1 cellular context compared by ENCODE assay signal in the genomic region with DNA sequence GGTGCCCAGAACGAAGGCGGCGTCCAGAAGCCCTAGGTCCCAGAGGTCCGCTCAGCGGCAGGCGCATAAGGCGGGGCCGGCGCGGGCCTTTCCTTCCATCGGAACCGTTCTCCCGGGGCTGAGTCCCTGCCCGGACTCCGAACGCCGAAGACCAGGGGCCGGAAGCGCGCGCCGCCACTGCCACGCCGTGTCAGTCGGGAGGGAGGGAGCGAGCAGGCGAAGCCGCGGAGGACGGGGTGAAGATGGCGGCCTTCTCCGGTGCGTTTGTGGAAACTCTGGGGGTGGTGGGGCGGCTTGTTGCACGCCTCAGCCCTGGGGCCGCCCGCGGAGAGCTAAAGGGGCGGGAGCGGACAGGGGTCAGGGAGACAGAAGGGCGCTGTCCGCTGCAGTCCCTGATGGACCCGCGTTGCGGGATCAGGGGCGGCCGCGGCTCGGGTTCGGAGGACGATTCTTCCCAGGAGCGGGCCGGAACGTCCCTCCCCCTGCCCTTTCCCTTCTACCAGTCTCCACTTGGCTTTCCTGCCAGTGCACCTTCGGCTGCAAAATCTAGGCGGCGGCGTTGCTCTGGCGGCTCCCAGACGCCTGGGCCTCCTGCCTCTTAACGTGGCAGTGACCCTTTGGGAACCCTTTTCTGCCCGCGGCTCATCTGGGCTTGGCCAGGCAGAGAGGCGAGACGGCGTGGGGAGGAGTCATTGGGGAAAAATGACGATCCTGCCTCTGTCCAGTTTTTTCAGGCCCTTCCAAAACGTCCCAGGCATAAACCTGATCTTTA.
TF ChIP-seq lines count a peak whose summit lies in the region.

DDX1 (plus strand) TSS at position 177 of the 772 bp plus-strand sequence; CDS start at position 243, 66 bp downstream.

TF ChIP-seq in HepG2, 621 proteins besides CTCF, POLR2A, EP300 and RAD21 (continued from another document and continues in another):
- TF ChIP-seq, protein P1, sequence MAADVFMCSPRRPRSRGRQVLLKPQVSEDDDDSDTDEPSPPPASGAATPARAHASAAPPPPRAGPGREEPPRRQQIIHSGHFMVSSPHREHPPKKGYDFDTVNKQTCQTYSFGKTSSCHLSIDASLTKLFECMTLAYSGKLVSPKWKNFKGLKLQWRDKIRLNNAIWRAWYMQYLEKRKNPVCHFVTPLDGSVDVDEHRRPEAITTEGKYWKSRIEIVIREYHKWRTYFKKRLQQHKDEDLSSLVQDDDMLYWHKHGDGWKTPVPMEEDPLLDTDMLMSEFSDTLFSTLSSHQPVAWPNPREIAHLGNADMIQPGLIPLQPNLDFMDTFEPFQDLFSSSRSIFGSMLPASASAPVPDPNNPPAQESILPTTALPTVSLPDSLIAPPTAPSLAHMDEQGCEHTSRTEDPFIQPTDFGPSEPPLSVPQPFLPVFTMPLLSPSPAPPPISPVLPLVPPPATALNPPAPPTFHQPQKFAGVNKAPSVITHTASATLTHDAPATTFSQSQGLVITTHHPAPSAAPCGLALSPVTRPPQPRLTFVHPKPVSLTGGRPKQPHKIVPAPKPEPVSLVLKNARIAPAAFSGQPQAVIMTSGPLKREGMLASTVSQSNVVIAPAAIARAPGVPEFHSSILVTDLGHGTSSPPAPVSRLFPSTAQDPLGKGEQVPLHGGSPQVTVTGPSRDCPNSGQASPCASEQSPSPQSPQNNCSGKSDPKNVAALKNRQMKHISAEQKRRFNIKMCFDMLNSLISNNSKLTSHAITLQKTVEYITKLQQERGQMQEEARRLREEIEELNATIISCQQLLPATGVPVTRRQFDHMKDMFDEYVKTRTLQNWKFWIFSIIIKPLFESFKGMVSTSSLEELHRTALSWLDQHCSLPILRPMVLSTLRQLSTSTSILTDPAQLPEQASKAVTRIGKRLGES (CRISPR knock-in tag; IDR thresholded peaks at IDR 0.05; ENCODE audit: borderline replicate concordance) = peak; percentile 85; the same call in 1 of the 2 replicates
- TF ChIP-seq CCAR2 (optimal IDR thresholded peaks at IDR 0.05; ENCODE audit: low read depth, low read length) = peak; percentile 91
- peak; percentile 100 for TF ChIP-seq ZNF605 (CRISPR knock-in tag; IDR thresholded peaks at IDR 0.05)
- TF ChIP-seq, protein P2, sequence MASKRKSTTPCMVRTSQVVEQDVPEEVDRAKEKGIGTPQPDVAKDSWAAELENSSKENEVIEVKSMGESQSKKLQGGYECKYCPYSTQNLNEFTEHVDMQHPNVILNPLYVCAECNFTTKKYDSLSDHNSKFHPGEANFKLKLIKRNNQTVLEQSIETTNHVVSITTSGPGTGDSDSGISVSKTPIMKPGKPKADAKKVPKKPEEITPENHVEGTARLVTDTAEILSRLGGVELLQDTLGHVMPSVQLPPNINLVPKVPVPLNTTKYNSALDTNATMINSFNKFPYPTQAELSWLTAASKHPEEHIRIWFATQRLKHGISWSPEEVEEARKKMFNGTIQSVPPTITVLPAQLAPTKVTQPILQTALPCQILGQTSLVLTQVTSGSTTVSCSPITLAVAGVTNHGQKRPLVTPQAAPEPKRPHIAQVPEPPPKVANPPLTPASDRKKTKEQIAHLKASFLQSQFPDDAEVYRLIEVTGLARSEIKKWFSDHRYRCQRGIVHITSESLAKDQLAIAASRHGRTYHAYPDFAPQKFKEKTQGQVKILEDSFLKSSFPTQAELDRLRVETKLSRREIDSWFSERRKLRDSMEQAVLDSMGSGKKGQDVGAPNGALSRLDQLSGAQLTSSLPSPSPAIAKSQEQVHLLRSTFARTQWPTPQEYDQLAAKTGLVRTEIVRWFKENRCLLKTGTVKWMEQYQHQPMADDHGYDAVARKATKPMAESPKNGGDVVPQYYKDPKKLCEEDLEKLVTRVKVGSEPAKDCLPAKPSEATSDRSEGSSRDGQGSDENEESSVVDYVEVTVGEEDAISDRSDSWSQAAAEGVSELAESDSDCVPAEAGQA (IDR thresholded peaks at IDR 0.05; ENCODE audit: low read depth) = peak; percentile 92
- TF ChIP-seq, protein P2 (CRISPR knock-in tag; IDR thresholded peaks at IDR 0.05; ENCODE audit: borderline replicate concordance) = peak; percentile 91; the same call in 1 of the 2 replicates
- TF ChIP-seq MIER2 (CRISPR knock-in tag; IDR thresholded peaks at IDR 0.05) = peak; percentile 91
- peak; percentile 94 for TF ChIP-seq ZBTB4 (CRISPR knock-in tag; IDR thresholded peaks at IDR 0.05; ENCODE audit: borderline replicate concordance)
- TF ChIP-seq FOSL1 (CRISPR knock-in tag; IDR thresholded peaks at IDR 0.05; ENCODE audit: borderline replicate concordance) = peak; percentile 17; the same call in 1 of the 2 replicates
- TF ChIP-seq CBFB (CRISPR knock-in tag; IDR thresholded peaks at IDR 0.05) = peak; percentile 98
- peak; percentile 97 for TF ChIP-seq ZNF574 (CRISPR knock-in tag; IDR thresholded peaks at IDR 0.05)
- peak; percentile 97; the same call in 1 of the 2 replicates for TF ChIP-seq ZNF790 (CRISPR knock-in tag; IDR thresholded peaks at IDR 0.05; ENCODE audit: borderline replicate concordance)
- peak; percentile 83; the same call in 1 of the 2 replicates for TF ChIP-seq ZNF432 (CRISPR knock-in tag; IDR thresholded peaks at IDR 0.05; ENCODE audit: borderline replicate concordance)
- TF ChIP-seq ZNF589 (CRISPR knock-in tag; conservative IDR thresholded peaks at IDR 0.05) = peak; percentile 98
- TF ChIP-seq DNMT3B (CRISPR knock-in tag; conservative IDR thresholded peaks at IDR 0.05) = peak; percentile 96
- TF ChIP-seq, protein P3, sequence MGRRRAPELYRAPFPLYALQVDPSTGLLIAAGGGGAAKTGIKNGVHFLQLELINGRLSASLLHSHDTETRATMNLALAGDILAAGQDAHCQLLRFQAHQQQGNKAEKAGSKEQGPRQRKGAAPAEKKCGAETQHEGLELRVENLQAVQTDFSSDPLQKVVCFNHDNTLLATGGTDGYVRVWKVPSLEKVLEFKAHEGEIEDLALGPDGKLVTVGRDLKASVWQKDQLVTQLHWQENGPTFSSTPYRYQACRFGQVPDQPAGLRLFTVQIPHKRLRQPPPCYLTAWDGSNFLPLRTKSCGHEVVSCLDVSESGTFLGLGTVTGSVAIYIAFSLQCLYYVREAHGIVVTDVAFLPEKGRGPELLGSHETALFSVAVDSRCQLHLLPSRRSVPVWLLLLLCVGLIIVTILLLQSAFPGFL (CRISPR knock-in tag; IDR thresholded peaks at IDR 0.05) = 0 out of 2 replicates have a peak, but pooled peaks have one; percentile 61
- peak; percentile 93 for TF ChIP-seq PRMT3 (CRISPR knock-in tag; IDR thresholded peaks at IDR 0.05; ENCODE audit: borderline replicate concordance, low read depth)
- peak; percentile 96 for TF ChIP-seq ZNF253 (CRISPR knock-in tag; IDR thresholded peaks at IDR 0.05; ENCODE audit: borderline replicate concordance)
- peak; percentile 89 for TF ChIP-seq RXRB (CRISPR knock-in tag; IDR thresholded peaks at IDR 0.05; ENCODE audit: borderline replicate concordance)
- TF ChIP-seq, protein P4, sequence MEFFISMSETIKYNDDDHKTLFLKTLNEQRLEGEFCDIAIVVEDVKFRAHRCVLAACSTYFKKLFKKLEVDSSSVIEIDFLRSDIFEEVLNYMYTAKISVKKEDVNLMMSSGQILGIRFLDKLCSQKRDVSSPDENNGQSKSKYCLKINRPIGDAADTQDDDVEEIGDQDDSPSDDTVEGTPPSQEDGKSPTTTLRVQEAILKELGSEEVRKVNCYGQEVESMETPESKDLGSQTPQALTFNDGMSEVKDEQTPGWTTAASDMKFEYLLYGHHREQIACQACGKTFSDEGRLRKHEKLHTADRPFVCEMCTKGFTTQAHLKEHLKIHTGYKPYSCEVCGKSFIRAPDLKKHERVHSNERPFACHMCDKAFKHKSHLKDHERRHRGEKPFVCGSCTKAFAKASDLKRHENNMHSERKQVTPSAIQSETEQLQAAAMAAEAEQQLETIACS (CRISPR knock-in tag; IDR thresholded peaks at IDR 0.05) = peak; percentile 83
- peak; percentile 94 for TF ChIP-seq ZNF841 (CRISPR knock-in tag; IDR thresholded peaks at IDR 0.05; ENCODE audit: borderline replicate concordance)
- TF ChIP-seq MLLT10 (CRISPR knock-in tag; IDR thresholded peaks at IDR 0.05) = no peak
- no peak for TF ChIP-seq SCMH1 (CRISPR knock-in tag; IDR thresholded peaks at IDR 0.05; ENCODE audit: borderline replicate concordance)
- peak; percentile 92 for TF ChIP-seq NR2C2 (CRISPR knock-in tag; IDR thresholded peaks at IDR 0.05; ENCODE audit: borderline replicate concordance)
- TF ChIP-seq ZMYM3 (CRISPR knock-in tag; IDR thresholded peaks at IDR 0.05) = peak; percentile 92
- TF ChIP-seq MAF1 (CRISPR knock-in tag; IDR thresholded peaks at IDR 0.05; ENCODE audit: borderline replicate concordance) = peak; percentile 93
- peak; percentile 80 for TF ChIP-seq NFRKB (IDR thresholded peaks at IDR 0.05)
- TF ChIP-seq, protein P5, sequence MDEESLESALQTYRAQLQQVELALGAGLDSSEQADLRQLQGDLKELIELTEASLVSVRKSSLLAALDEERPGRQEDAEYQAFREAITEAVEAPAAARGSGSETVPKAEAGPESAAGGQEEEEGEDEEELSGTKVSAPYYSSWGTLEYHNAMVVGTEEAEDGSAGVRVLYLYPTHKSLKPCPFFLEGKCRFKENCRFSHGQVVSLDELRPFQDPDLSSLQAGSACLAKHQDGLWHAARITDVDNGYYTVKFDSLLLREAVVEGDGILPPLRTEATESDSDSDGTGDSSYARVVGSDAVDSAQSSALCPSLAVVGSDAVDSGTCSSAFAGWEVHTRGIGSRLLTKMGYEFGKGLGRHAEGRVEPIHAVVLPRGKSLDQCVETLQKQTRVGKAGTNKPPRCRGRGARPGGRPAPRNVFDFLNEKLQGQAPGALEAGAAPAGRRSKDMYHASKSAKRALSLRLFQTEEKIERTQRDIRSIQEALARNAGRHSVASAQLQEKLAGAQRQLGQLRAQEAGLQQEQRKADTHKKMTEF (CRISPR knock-in tag; IDR thresholded peaks at IDR 0.05) = peak; percentile 100
